19 cellular contexts compared by ENCODE assay signal in the genomic region with DNA sequence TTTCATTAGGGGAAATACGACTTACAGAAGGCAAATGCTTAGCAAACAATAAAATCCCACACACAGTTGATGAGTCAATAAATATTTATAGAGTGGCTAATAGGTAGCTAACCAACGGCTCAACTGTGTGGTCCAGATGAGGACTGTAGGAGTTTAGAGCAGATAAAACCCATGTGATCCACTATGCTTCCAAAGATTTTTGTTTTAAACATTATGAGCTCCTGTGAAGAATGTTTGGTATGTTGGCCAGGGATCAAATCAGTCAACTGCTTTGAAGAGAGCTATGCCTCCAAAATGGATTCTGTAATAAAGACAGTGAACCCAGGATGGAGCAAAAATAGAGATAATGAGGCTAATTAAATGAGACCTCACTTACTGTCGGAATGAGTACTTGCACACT.
A peak's percentile ranks its signal among the peaks of the same experiment; 100 is the strongest.
DNase-seq lines count a peak whose midpoint lies in the region; ATAC-seq, FAIRE-seq and TF ChIP-seq lines count a peak whose summit lies in the region.
"Had no signal": no experiment of that assay in that cellular context is flagged by ENCODE, and none has a peak within 500 bp of the region (broad histone marks: within the 10 kb centered on the region; RNA-seq: fewer than 3 reads in every experiment).

No MANE protein-coding gene starts in this region.

- ATAC-seq in HG02973 (IDR thresholded peaks at IDR 0.05; ENCODE audit: unreplicated experiment), result no peak
- ATAC-seq: GM12878, GM23338 had no signal

- 2 to 10% methylated on average over 3 of the region's 3 CpGs for WGBS in GM23248 (ENCODE audit: low coverage in 1 of 2, low lambda C conversion rate in 2 of 2, missing lambda C conversion rate in 2 of 2), 2 experiments

- H3K79me2 ChIP-seq in GM23248 (ENCODE audit: insufficient read depth) (no peaks in the 10 kb centered on the region), fibroblast of lung (ENCODE audit: control insufficient read depth, insufficient read depth, low read length) (no peaks in the 10 kb centered on the region)

- FAIRE-seq in D721Med (lab: Jason Lieb, UNC), result no peak
- FAIRE-seq: GM12878 had no signal

- H3K9me2 ChIP-seq in GM23248 (ENCODE audit: insufficient read depth), result no peaks in the 10 kb centered on the region

- H3F3A ChIP-seq in GM23248 (ENCODE audit: insufficient read depth), result peaks cover 4% of the 10 kb centered on the region; the same call in 1 of the 2 replicates

- in situ Hi-C loops in GM23248 (cut with MboI), result no loop called here

- H2AFZ ChIP-seq in GM23248 (no peak overlapping the region), fibroblast of lung (ENCODE audit: low read length) (no peak overlapping the region)
- H2AFZ ChIP-seq: GM23338 had no signal

- H3K4me3 ChIP-seq in GM23248 (no peak overlapping the region), SJCRH30 (peak overlapping the region; percentile 19; the same call in 1 of the 2 replicates), fibroblast of lung (replicated peaks in 1 of 4; ENCODE audit: control extremely low read depth in 1 of 4, insufficient read depth in 1 of 4, low read depth in 3 of 4, low read length in 4 of 4) (no peak overlapping the region), skeletal muscle cell (ENCODE audit: low read depth, low read length) (no peak overlapping the region)
- H3K4me3 ChIP-seq: dorsolateral prefrontal cortex, GM12878, GM23338, tibial nerve had no signal

- H3K9ac ChIP-seq in GM23248, result no peak overlapping the region
- no peak overlapping the region for H3K9ac ChIP-seq in fibroblast of lung (ENCODE audit: insufficient read depth, low read length)

- H3K4me1 ChIP-seq in GM23248 (ENCODE audit: insufficient read depth) (peaks cover 20% of the 10 kb centered on the region; the same call in 1 of the 2 replicates), SJCRH30 (peaks cover 6% of the 10 kb centered on the region), fibroblast of lung (ENCODE audit: control insufficient read depth, extremely low read depth, insufficient read depth, low read length) (no peaks in the 10 kb centered on the region)

- H3K4me2 ChIP-seq in GM23248 (ENCODE audit: unreplicated experiment) (peak overlapping the region; percentile 11), fibroblast of lung (ENCODE audit: extremely low read depth, insufficient read depth, low read length) (no peak overlapping the region)
- H3K4me2 ChIP-seq: GM23338 had no signal

- H3K9me3 ChIP-seq in GM23248 (ENCODE audit: low read depth) (no peaks in the 10 kb centered on the region), SJCRH30 (replicated peaks) (no peaks in the 10 kb centered on the region), fibroblast of lung (ENCODE audit: control insufficient read depth, insufficient read depth, low read depth, low read length) (no peaks in the 10 kb centered on the region)
- H3K9me3 ChIP-seq: neutrophil had no signal

- TF ChIP-seq CTCF in fibroblast of lung (conservative IDR thresholded peaks at IDR 0.05 in 1 of 2, IDR thresholded peaks at IDR 0.05 in 1 of 2; ENCODE audit: low read depth in 1 of 2, low read length in 2 of 2) (no peak), D721Med (IDR thresholded peaks at IDR 0.05; ENCODE audit: insufficient read depth, missing control alignments) (no peak)

- DNase-seq in GM23248, result peak; percentile 76
- peak; percentile 34 to 41 for DNase-seq in SJCRH30
- peak; percentile 12 to 97 for DNase-seq in fibroblast of lung (ENCODE audit: low read depth in 2 of 2)
- peak; percentile 45 for DNase-seq in skeletal muscle cell (ENCODE audit: low read depth)
- DNase-seq in stimulated activated CD4-positive, alpha-beta T cell treated with anti-CD3 and anti-CD28 coated beads, Interleukin-4, amount 100 ng/mL, for 4 hours, result no peak
- DNase-seq in NCI-H1436 (lab: John Stamatoyannopoulos, UW), result no peak
- no peak for DNase-seq in D721Med (ENCODE audit: insufficient read length, low spot score)
- DNase-seq: activated CD4-positive, CD25-positive, alpha-beta regulatory T cell; activated CD8-positive, alpha-beta memory T cell treated with anti-CD3 and anti-CD28 coated beads, Interleukin-2, amount 50 U/mL, for 48 hours; DMS153; dorsolateral prefrontal cortex; head of caudate nucleus; NCI-H82; SIG-M5 had no signal

- H3K27me3 ChIP-seq in GM23248 (replicated peaks; ENCODE audit: insufficient read depth) (no peaks in the 10 kb centered on the region), SJCRH30 (no peaks in the 10 kb centered on the region), fibroblast of lung (ENCODE audit: control insufficient read depth, insufficient read depth, low read length) (no peaks in the 10 kb centered on the region)
- H3K27me3 ChIP-seq: dorsolateral prefrontal cortex, neutrophil, tibial nerve had no signal

- H3K27ac ChIP-seq in GM23248, result 0 out of 2 replicates have a peak overlapping the region, but pooled peaks have one; percentile 18
- peak overlapping the region; percentile 38; the same call in 1 of the 2 replicates for H3K27ac ChIP-seq in SJCRH30
- H3K27ac ChIP-seq in fibroblast of lung (ENCODE audit: insufficient read depth, low read length), result no peak overlapping the region
- H3K27ac ChIP-seq: dorsolateral prefrontal cortex, neutrophil, tibial nerve had no signal

- H4K20me1 ChIP-seq in GM23248 (ENCODE audit: insufficient read depth) (no peaks in the 10 kb centered on the region), fibroblast of lung (ENCODE audit: control insufficient read depth, extremely low read depth, insufficient read depth, low read length) (no peaks in the 10 kb centered on the region)

- H3K36me3 ChIP-seq in GM23248 (ENCODE audit: low read depth), result no peaks in the 10 kb centered on the region
- H3K36me3 ChIP-seq in SJCRH30, result no peaks in the 10 kb centered on the region
- H3K36me3 ChIP-seq in fibroblast of lung (ENCODE audit: control insufficient read depth, insufficient read depth, low read length), result no peaks in the 10 kb centered on the region
- H3K36me3 ChIP-seq: neutrophil, tibial nerve had no signal

Comparison
In these comparisons a context has a peak if more than half of its experiments do, and no peak if none do; other contexts are left out.
1. DNase-seq: peak in GM23248 (single experiment), SJCRH30 (2 of 2), fibroblast of lung (2 of 2) and skeletal muscle cell (single experiment); none in stimulated activated CD4-positive, alpha-beta T cell treated with anti-CD3 and anti-CD28 coated beads, Interleukin-4, amount 100 ng/mL, for 4 hours (0 of 2), NCI-H1436 (single experiment) and D721Med (single experiment).